In genomic region chr1:206447079-206447780, GRCh38 we compare ENCODE assay signal across 1 cellular context.
TF ChIP-seq lines count a peak whose summit lies in the region.

No MANE protein-coding gene starts in this region.

TF ChIP-seq in HCT116, 20 proteins besides CTCF, POLR2A, EP300 and RAD21 (continued from another document):
- TF ChIP-seq JUND (IDR thresholded peaks at IDR 0.05) (no peak), MAX (IDR thresholded peaks at IDR 0.05) (no peak), YY1 (IDR thresholded peaks at IDR 0.05; ENCODE audit: extremely low read depth, insufficient replicate concordance, low read depth, low read length) (no peak), ZNF274 (IDR thresholded peaks at IDR 0.05; ENCODE audit: low read depth, low read length) (no peak), SRF (IDR thresholded peaks at IDR 0.05; ENCODE audit: low read depth) (no peak), EZH2 (IDR thresholded peaks at IDR 0.05) (no peak), ELF1 (IDR thresholded peaks at IDR 0.05; ENCODE audit: borderline replicate concordance, low read depth) (no peak)
